8 cellular contexts compared by ENCODE assay signal in genomic region chr13:49635599-49636433, GRCh38. TPM values are rescaled to one million over a fixed set of nuclear protein-coding genes. Genes with fewer than 3 reads are reported as not detected.
DNase-seq lines count a peak whose midpoint lies in the region; ATAC-seq, FAIRE-seq and TF ChIP-seq lines count a peak whose summit lies in the region.

No MANE protein-coding gene starts in this region.

- H3K27ac ChIP-seq in liver (ENCODE audit: low read depth in 1 of 2, low read length in 2 of 2) (no peak overlapping the region), left lung (peak overlapping the region in 1 of 2 donors; percentile 15)

- TF ChIP-seq CTCF in liver (IDR thresholded peaks at IDR 0.05; ENCODE audit: low read depth, low read length, missing input control) = no peak
- no peak for TF ChIP-seq CTCF in GM10248 (IDR thresholded peaks at IDR 0.05; ENCODE audit: control extremely low read depth, extremely low read depth, low read depth, missing control alignments)
- no peak for TF ChIP-seq CTCF in D721Med (IDR thresholded peaks at IDR 0.05; ENCODE audit: insufficient read depth, missing control alignments)
- no peak for TF ChIP-seq CTCF in left lung (IDR thresholded peaks at IDR 0.05)

- POLR2A ChIA-PET in GM10248 (lab: Yijun Ruan, JAX) = no interaction called here

- H3K9me3 ChIP-seq in liver (ENCODE audit: control insufficient read depth in 4 of 4, low read length in 3 of 4) (no peaks in the 10 kb centered on the region), left lung (no peaks in the 10 kb centered on the region)

- no peak for FAIRE-seq in D721Med (lab: Jason Lieb, UNC)

- WGBS in liver = 50% methylated on average over 10 of the region's 10 CpGs

- H3K9me3 Mint-ChIP-seq in activated naive CD4-positive, alpha-beta T cell treated with anti-CD3 and anti-CD28 coated beads, Interleukin-2, amount 50 U/mL, for 24 hours = no peaks in the 10 kb centered on the region

- no peaks in the 10 kb centered on the region for H3K27me3 Mint-ChIP-seq in activated naive CD4-positive, alpha-beta T cell treated with anti-CD3 and anti-CD28 coated beads, Interleukin-2, amount 50 U/mL, for 24 hours

- intact Hi-C loops in left lung (cut with DNase I) = no loop called here

- H3K4me1 ChIP-seq in liver (ENCODE audit: control insufficient read depth in 4 of 4, insufficient read depth in 4 of 4, low read length in 3 of 4) (peaks cover 0 to 3% (median 0%) of the 10 kb centered on the region in 4 donors), left lung (peaks cover 0 to 78% of the 10 kb centered on the region in 2 donors)

- no peak for TF ChIP-seq RAD21 in liver (IDR thresholded peaks at IDR 0.05)

- no peak overlapping the region for H3K27ac Mint-ChIP-seq in activated naive CD4-positive, alpha-beta T cell treated with anti-CD3 and anti-CD28 coated beads, Interleukin-2, amount 50 U/mL, for 24 hours

- ATAC-seq in GM18502 (IDR thresholded peaks at IDR 0.05; ENCODE audit: poor library complexity, unreplicated experiment) = peak; percentile 71
- peak; percentile 35 for ATAC-seq in HG03469 (IDR thresholded peaks at IDR 0.05; ENCODE audit: unreplicated experiment)
- no peak for ATAC-seq in HG02973 (IDR thresholded peaks at IDR 0.05; ENCODE audit: unreplicated experiment)
- no peak for ATAC-seq in left lung

- no peaks in the 10 kb centered on the region for H3K36me3 Mint-ChIP-seq in activated naive CD4-positive, alpha-beta T cell treated with anti-CD3 and anti-CD28 coated beads, Interleukin-2, amount 50 U/mL, for 24 hours

- peak overlapping the region in 1 of 2 donors; percentile 14 for H3K9ac ChIP-seq in liver (ENCODE audit: low read depth in 1 of 2, low read length in 2 of 2)

- H3K27me3 ChIP-seq in liver (ENCODE audit: control insufficient read depth in 4 of 4, insufficient read depth in 4 of 4, low read length in 3 of 4) (no peaks in the 10 kb centered on the region), left lung (no peaks in the 10 kb centered on the region)

- CTCF ChIA-PET in GM10248 (lab: Yijun Ruan, JAX) = interaction anchor here (1.1 kb wide), 1 partner anchor 11 kb away, joined by 4 read pairs; no protein-coding TSS in a partner anchor

- H3K36me3 ChIP-seq in liver (ENCODE audit: control insufficient read depth in 4 of 4, insufficient read depth in 3 of 4, low read depth in 1 of 4, low read length in 3 of 4) (no peaks in the 10 kb centered on the region), left lung (peaks cover 0 to 3% of the 10 kb centered on the region in 2 donors)

- H3K4me3 Mint-ChIP-seq in activated naive CD4-positive, alpha-beta T cell treated with anti-CD3 and anti-CD28 coated beads, Interleukin-2, amount 50 U/mL, for 24 hours = peak overlapping the region; percentile 63

- H3K4me1 Mint-ChIP-seq in activated naive CD4-positive, alpha-beta T cell treated with anti-CD3 and anti-CD28 coated beads, Interleukin-2, amount 50 U/mL, for 24 hours = peaks cover 27% of the 10 kb centered on the region

- H3K4me3 ChIP-seq in liver (ENCODE audit: low read depth in 1 of 3, low read length in 3 of 3) (peak overlapping the region in 2 of 3 donors; percentile 8 to 43), left lung (peak overlapping the region in 1 of 2 donors; percentile 16)

- DNase-seq in GM10248 (ENCODE audit: extremely low spot score) = no peak
- DNase-seq in D721Med (ENCODE audit: insufficient read length, low spot score) = no peak
- no peak for DNase-seq in left lung

TF ChIP-seq in liver, 16 proteins besides CTCF, POLR2A, EP300 and RAD21:
- TF ChIP-seq FOXA1 (IDR thresholded peaks at IDR 0.05) = no peak
- TF ChIP-seq SP1 (IDR thresholded peaks at IDR 0.05) = peak; percentile 15
- no peak for TF ChIP-seq MAX (IDR thresholded peaks at IDR 0.05)

RNA-seq across cellular contexts. Expression of gene ARL11, which starts 7.5 kb away (rescaled TPM):
- 1 to 10 TPM in 1 of 2 donors, under 1 TPM in 1; 0.75 to 1.5 TPM for total RNA-seq in liver
- polyA plus RNA-seq in liver = under 1 TPM; 0.11 to 0.43 TPM
- 1 to 10 TPM; 2.2 to 7.6 TPM for total RNA-seq in left lung

RNA-seq across cellular contexts. Expression of gene RCBTB1, which starts 50.5 kb away (rescaled TPM):
- total RNA-seq in liver = 1 to 10 TPM; 7.2 to 9.0 TPM
- polyA plus RNA-seq in liver = 1 to 10 TPM; 3.9 to 5.7 TPM
- total RNA-seq in left lung = 10 to 100 TPM; 24.1 to 25.4 TPM

RNA-seq across cellular contexts. Expression of gene EBPL, which starts 55.5 kb away (rescaled TPM):
- total RNA-seq in liver (10 to 100 TPM; 44.3 to 48.0 TPM), left lung (10 to 100 TPM; 54.6 to 68.7 TPM)
- polyA plus RNA-seq in liver = 100 to 1,000 TPM in 1 of 2 donors, 10 to 100 TPM in 1; 53.5 to 122 TPM

Comparison
In these comparisons a context has a peak if more than half of its experiments do, and no peak if none do; other contexts are left out.
1. ATAC-seq: peak in GM18502 (single experiment) and HG03469 (single experiment); none in HG02973 (single experiment) and left lung (single experiment).